17 cellular contexts compared by ENCODE assay signal in the genomic region with DNA sequence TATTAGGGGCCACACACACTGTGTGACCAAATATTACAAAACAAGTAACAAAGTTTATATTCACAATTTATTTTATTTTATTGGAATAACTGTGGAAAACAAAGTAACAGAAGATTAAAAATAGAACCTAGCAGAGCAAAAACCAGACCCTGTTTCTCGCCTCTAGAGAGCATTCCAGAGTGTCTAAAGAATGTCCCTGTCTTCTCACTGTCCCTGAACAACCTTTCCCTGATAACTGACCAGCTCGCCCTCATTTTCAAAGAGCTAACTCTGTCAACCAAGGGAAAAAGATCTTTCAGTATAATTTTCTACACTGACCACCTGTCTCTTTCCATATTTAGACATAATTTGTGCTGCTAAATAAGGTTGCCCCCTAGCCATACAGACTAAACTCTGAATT.
"Had no signal": no experiment of that assay in that cellular context is flagged by ENCODE, and none has a peak within 500 bp of the region (broad histone marks: within the 10 kb centered on the region; RNA-seq: fewer than 3 reads in every experiment).

No MANE protein-coding gene starts in this region.

- H3K27me3 ChIP-seq: neutrophil, right lobe of liver, thyroid gland had no signal

- FAIRE-seq: astrocyte, keratinocyte had no signal

- H3K36me3 ChIP-seq: neutrophil, right lobe of liver, thyroid gland had no signal

- H3K4me1 ChIP-seq: right lobe of liver, thyroid gland had no signal

- H3K4me3 ChIP-seq: right lobe of liver, thyroid gland had no signal

- H3K27ac ChIP-seq: neutrophil, right lobe of liver had no signal

- DNase-seq: activated CD4-positive, alpha-beta T cell treated with anti-CD3 and anti-CD28 coated beads for 36 hours; activated CD8-positive, alpha-beta memory T cell treated with anti-CD3 and anti-CD28 coated beads, Interleukin-2, amount 50 U/mL, for 4 hours; activated CD8-positive, alpha-beta T cell treated with anti-CD3 and anti-CD28 coated beads for 36 hours; activated naive CD4-positive, alpha-beta T cell; activated T-cell treated with anti-CD3 and anti-CD28 coated beads, Interleukin-2, amount 50 U/mL, for 72 hours; central memory CD4-positive, alpha-beta T cell; effector memory CD4-positive, alpha-beta T cell; posterior cingulate gyrus; right lobe of liver; stimulated activated CD4-positive, alpha-beta T cell treated with anti-CD3 and anti-CD28 coated beads, Interleukin-4, amount 100 ng/mL, for 1 hour; stimulated activated CD8-positive, alpha-beta memory T cell treated with anti-CD3 and anti-CD28 coated beads, Interleukin-4, amount 100 ng/mL, for 48 hours; stimulated activated naive CD8-positive, alpha-beta T cell treated with anti-CD3 and anti-CD28 coated beads, Interleukin-15, Interleukin-2, amounts not matched to agents 100 U/mL and 50 U/mL, for 24 hours; T1000; thyroid gland had no signal

- H3K9me3 ChIP-seq: neutrophil, right lobe of liver, thyroid gland had no signal

- ATAC-seq: activated CD4-positive, alpha-beta T cell treated with anti-CD3 and anti-CD28 coated beads for 36 hours; activated CD8-positive, alpha-beta T cell treated with anti-CD3 and anti-CD28 coated beads for 36 hours; activated T-cell treated with anti-CD3 and anti-CD28 coated beads, Interleukin-2, amount 50 U/mL, for 72 hours; right lobe of liver; stimulated activated naive CD8-positive, alpha-beta T cell treated with anti-CD3 and anti-CD28 coated beads, Interleukin-15, Interleukin-2, amounts not matched to agents 100 U/mL and 50 U/mL, for 24 hours had no signal
